8 cellular contexts compared by ENCODE assay signal in the genomic region with DNA sequence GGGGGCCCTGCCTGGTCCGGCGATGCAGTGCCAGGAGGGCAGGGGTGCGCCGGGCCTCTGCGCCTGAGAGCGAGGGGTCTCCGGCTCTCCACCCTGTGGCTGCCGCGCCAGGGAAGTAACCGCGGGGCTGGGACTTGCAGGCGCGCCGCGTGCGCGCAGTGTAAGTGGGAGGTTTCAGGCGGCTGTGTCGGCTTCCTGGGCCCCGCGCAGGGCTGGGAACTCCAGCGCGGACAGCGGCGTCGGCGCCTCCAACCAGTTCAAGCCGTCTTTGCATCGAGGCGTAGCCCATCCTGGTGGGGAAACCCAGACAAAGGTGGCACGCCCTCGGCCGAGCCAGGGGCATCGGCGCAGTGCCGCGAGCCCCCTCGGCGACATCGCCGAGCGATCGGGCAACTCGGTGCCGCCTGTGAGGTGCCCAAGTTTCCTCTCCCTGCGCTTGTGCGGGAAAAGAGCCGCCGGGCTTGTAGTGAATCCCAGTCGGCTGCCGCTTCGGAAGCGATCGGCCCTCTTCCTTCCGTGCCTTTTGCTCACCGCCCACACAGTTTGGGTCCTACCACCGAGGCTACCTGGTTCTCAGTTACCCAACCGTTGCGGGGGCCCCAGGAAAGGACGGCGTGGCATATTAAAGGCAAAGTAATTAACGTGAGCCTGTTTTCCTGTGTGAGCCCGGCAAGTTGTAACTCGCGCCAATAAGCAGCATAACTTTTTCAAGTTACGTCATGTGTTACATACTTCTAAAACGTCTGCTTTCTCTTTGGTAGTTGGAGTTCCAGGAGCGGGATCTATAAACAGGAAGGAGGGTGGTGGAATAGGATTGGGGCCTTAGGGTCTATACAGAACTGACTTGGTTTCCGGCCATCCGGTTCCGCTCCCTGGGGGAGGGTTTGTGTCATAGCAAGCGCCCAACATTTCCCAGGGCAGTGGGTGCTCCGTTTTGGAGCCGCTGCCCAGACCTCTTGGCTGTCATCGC. TPM values are rescaled to one million over a fixed set of nuclear protein-coding genes. Genes with fewer than 3 reads are reported as not detected.
A peak's percentile ranks its signal among the peaks of the same experiment; 100 is the strongest.
DNase-seq lines count a peak whose midpoint lies in the region; ATAC-seq, FAIRE-seq and TF ChIP-seq lines count a peak whose summit lies in the region.

No MANE protein-coding gene starts in this region.

- H2AFZ ChIP-seq in GM23338 (peak overlapping the region; percentile 87), astrocyte (ENCODE audit: low read depth, low read length) (peak overlapping the region; percentile 79), hepatocyte (peak overlapping the region; percentile 79)

- H3K9me2 ChIP-seq in GM23338 (ENCODE audit: insufficient read depth) (no peaks in the 10 kb centered on the region), hepatocyte (replicated peaks; ENCODE audit: insufficient read depth) (no peaks in the 10 kb centered on the region)

- H3K4me3 ChIP-seq in GM23338 (peak overlapping the region; percentile 90), astrocyte (ENCODE audit: insufficient read depth, low read depth, low read length) (peak overlapping the region; percentile 90), hepatocyte (peak overlapping the region; percentile 98), retinal pigment epithelial cell (ENCODE audit: low read length) (peak overlapping the region; percentile 94)

- peak overlapping the region; percentile 89 for H3K9ac ChIP-seq in astrocyte (ENCODE audit: low read length)

- peak overlapping the region; percentile 92 for H3K4me3 Mint-ChIP-seq in GM23338
- peak overlapping the region; percentile 97 for H3K4me3 Mint-ChIP-seq in T-helper 2 cell treated with Interferon-gamma antibody and Interleukin-4, amounts not matched to agents 5 μg/mL and 100 μg/mL, for 36 hours
- peak overlapping the region; percentile 95 for H3K4me3 Mint-ChIP-seq in astrocyte (ENCODE audit: unreplicated experiment)

- no peaks in the 10 kb centered on the region for H3K36me3 ChIP-seq in GM23338 (ENCODE audit: insufficient read depth)
- no peaks in the 10 kb centered on the region for H3K36me3 ChIP-seq in astrocyte (ENCODE audit: insufficient read depth, low read length)
- H3K36me3 ChIP-seq in hepatocyte (replicated peaks; ENCODE audit: insufficient read depth, low read depth) = no peaks in the 10 kb centered on the region

- H3K27me3 ChIP-seq in GM23338 (ENCODE audit: insufficient read depth) = peaks cover 18% of the 10 kb centered on the region
- H3K27me3 ChIP-seq in astrocyte (ENCODE audit: insufficient read depth, low read length) = no peaks in the 10 kb centered on the region
- H3K27me3 ChIP-seq in hepatocyte = no peaks in the 10 kb centered on the region

- 0 out of 2 replicates have a peak, but pooled peaks cover 3% of the 10 kb centered on the region for H3F3A ChIP-seq in GM23338 (replicated peaks; ENCODE audit: low read depth)

- DNase-seq in EL (peak; percentile 95), GM23338 (ENCODE audit: low spot score) (peak; percentile 78), LoVo (ENCODE audit: low spot score) (peak; percentile 62), astrocyte (ENCODE audit: low read depth) (peak; percentile 85), hepatocyte (ENCODE audit: low spot score) (peak; percentile 83), retinal pigment epithelial cell (ENCODE audit: low read depth) (no peak), hippocampal formation (lab: John Stamatoyannopoulos, UW) (no peak)
- DNase-seq in T-helper 2 cell treated with Interferon-gamma antibody and Interleukin-4, amounts not matched to agents 5 μg/mL and 100 μg/mL, for 36 hours (ENCODE audit: low spot score) = peak; percentile 76

- H3K36me3 Mint-ChIP-seq in GM23338 (ENCODE audit: low read depth) (no peaks in the 10 kb centered on the region), astrocyte (ENCODE audit: low read depth, unreplicated experiment) (no peaks in the 10 kb centered on the region)
- no peaks in the 10 kb centered on the region for H3K36me3 Mint-ChIP-seq in T-helper 2 cell treated with Interferon-gamma antibody and Interleukin-4, amounts not matched to agents 5 μg/mL and 100 μg/mL, for 36 hours (ENCODE audit: low read depth)

- peak overlapping the region; percentile 100 for H3K4me2 ChIP-seq in GM23338
- H3K4me2 ChIP-seq in astrocyte (ENCODE audit: low read length) = peak overlapping the region; percentile 92
- peak overlapping the region; percentile 95 for H3K4me2 ChIP-seq in hepatocyte

- TF ChIP-seq CTCF in GM23338 (conservative IDR thresholded peaks at IDR 0.05; ENCODE audit: low read depth in 2 of 2) (no peak), astrocyte (IDR thresholded peaks at IDR 0.05; ENCODE audit: insufficient read depth, low read depth, low read length) (no peak), hepatocyte (IDR thresholded peaks at IDR 0.05; ENCODE audit: poor library complexity) (peak; percentile 8), retinal pigment epithelial cell (conservative IDR thresholded peaks at IDR 0.05; ENCODE audit: low read depth, low read length) (peak; percentile 40)

- no peak for FAIRE-seq in astrocyte (lab: Jason Lieb, UNC)

- H4K20me1 ChIP-seq in GM23338 (replicated peaks; ENCODE audit: insufficient read depth) = peaks cover 12% of the 10 kb centered on the region; the same call in 1 of the 2 replicates
- peaks cover 37% of the 10 kb centered on the region for H4K20me1 ChIP-seq in astrocyte (ENCODE audit: insufficient read depth, low read length)
- H4K20me1 ChIP-seq in hepatocyte (ENCODE audit: insufficient read depth, poor library complexity, severe bottlenecking) = peaks cover 28% of the 10 kb centered on the region

- peaks cover 21% of the 10 kb centered on the region for H3K27me3 Mint-ChIP-seq in GM23338 (ENCODE audit: insufficient read depth, low read depth, poor library complexity)
- peaks cover 7% of the 10 kb centered on the region for H3K27me3 Mint-ChIP-seq in T-helper 2 cell treated with Interferon-gamma antibody and Interleukin-4, amounts not matched to agents 5 μg/mL and 100 μg/mL, for 36 hours (ENCODE audit: low read depth)
- no peaks in the 10 kb centered on the region for H3K27me3 Mint-ChIP-seq in astrocyte (ENCODE audit: low read depth, unreplicated experiment)

- peaks cover 19% of the 10 kb centered on the region for H3K4me1 ChIP-seq in GM23338 (ENCODE audit: insufficient read depth)
- peaks cover 22% of the 10 kb centered on the region for H3K4me1 ChIP-seq in astrocyte (ENCODE audit: insufficient read depth, low read length)
- H3K4me1 ChIP-seq in hepatocyte (ENCODE audit: insufficient read depth) = peaks cover 20% of the 10 kb centered on the region

- H3K4me1 Mint-ChIP-seq in GM23338 (peaks cover 22% of the 10 kb centered on the region; the same call in 2 of the 3 replicates), astrocyte (ENCODE audit: low read depth, unreplicated experiment) (peaks cover 19% of the 10 kb centered on the region)
- peaks cover 43% of the 10 kb centered on the region for H3K4me1 Mint-ChIP-seq in T-helper 2 cell treated with Interferon-gamma antibody and Interleukin-4, amounts not matched to agents 5 μg/mL and 100 μg/mL, for 36 hours (ENCODE audit: low read depth)

- peak; percentile 50 for ATAC-seq in GM23338

- H3K9me3 Mint-ChIP-seq in GM23338 (no peaks in the 10 kb centered on the region), astrocyte (ENCODE audit: unreplicated experiment) (no peaks in the 10 kb centered on the region)
- no peaks in the 10 kb centered on the region for H3K9me3 Mint-ChIP-seq in T-helper 2 cell treated with Interferon-gamma antibody and Interleukin-4, amounts not matched to agents 5 μg/mL and 100 μg/mL, for 36 hours

- H3K27ac Mint-ChIP-seq in GM23338 (no peak overlapping the region), astrocyte (ENCODE audit: unreplicated experiment) (peak overlapping the region; percentile 91)
- peak overlapping the region; percentile 79 for H3K27ac Mint-ChIP-seq in T-helper 2 cell treated with Interferon-gamma antibody and Interleukin-4, amounts not matched to agents 5 μg/mL and 100 μg/mL, for 36 hours

- H3K79me2 ChIP-seq in GM23338 (replicated peaks; ENCODE audit: insufficient read depth) (peaks cover 48% of the 10 kb centered on the region), astrocyte (ENCODE audit: insufficient read depth, low read length) (peaks cover 59% of the 10 kb centered on the region), hepatocyte (peaks cover 70% of the 10 kb centered on the region)

- H3K9me3 ChIP-seq in astrocyte (ENCODE audit: insufficient read depth, low read depth, low read length) = no peaks in the 10 kb centered on the region
- no peaks in the 10 kb centered on the region for H3K9me3 ChIP-seq in hepatocyte (ENCODE audit: low read depth)

- 1% methylated on average over 69 of the region's 75 CpGs for WGBS in hepatocyte (ENCODE audit: low lambda C conversion rate, missing lambda C conversion rate)

- no peak overlapping the region for H3K27ac ChIP-seq in GM23338 (ENCODE audit: low read depth)
- peak overlapping the region; percentile 83 for H3K27ac ChIP-seq in astrocyte (ENCODE audit: low read depth, low read length)
- H3K27ac ChIP-seq in hepatocyte = peak overlapping the region; percentile 92

TF ChIP-seq in GM23338, 12 proteins besides CTCF, POLR2A, EP300 and RAD21:
- TF ChIP-seq EZH2 (IDR thresholded peaks at IDR 0.05; ENCODE audit: low read depth, unreplicated experiment) = no peak

RNA-seq across cellular contexts. Expression of a gene that starts 1.2 kb away (rescaled TPM):
- 8.0 and 9.2 TPM in 2 replicates for total RNA-seq in GM23338 (2014; rRNA removed; shearing (Covaris generic))
- polyA plus RNA-seq in GM23338 (2016; fragmentation: Nextera tagmentation; extraction: Ambion mirVana) (3.1 and 3.9 TPM in 2 replicates), hepatocyte (5.0 and 5.7 TPM in 2 replicates)
- total RNA-seq in astrocyte (17.4 and 17.7 TPM in 2 replicates), hepatocyte (14.1 and 16.3 TPM in 2 replicates)

Comparison
In these comparisons a context has a peak if more than half of its experiments do, and no peak if none do; other contexts are left out.
1. DNase-seq: peak in EL (single experiment), GM23338 (single experiment), LoVo (single experiment), T-helper 2 cell treated with Interferon-gamma antibody and Interleukin-4, amounts not matched to agents 5 μg/mL and 100 μg/mL, for 36 hours (single experiment), astrocyte (single experiment) and hepatocyte (single experiment); none in retinal pigment epithelial cell (single experiment) and hippocampal formation (0 of 2).
2. CTCF ChIP-seq: peak in hepatocyte (single experiment) and retinal pigment epithelial cell (single experiment); none in GM23338 (0 of 2) and astrocyte (single experiment).
3. Peak in every context shown above with its lines, with median percentiles within 50 percentile points of each other: H2AFZ ChIP-seq, H3K4me2 ChIP-seq, H3K4me3 ChIP-seq and H3K4me3 Mint-ChIP-seq.